In the genomic region with DNA sequence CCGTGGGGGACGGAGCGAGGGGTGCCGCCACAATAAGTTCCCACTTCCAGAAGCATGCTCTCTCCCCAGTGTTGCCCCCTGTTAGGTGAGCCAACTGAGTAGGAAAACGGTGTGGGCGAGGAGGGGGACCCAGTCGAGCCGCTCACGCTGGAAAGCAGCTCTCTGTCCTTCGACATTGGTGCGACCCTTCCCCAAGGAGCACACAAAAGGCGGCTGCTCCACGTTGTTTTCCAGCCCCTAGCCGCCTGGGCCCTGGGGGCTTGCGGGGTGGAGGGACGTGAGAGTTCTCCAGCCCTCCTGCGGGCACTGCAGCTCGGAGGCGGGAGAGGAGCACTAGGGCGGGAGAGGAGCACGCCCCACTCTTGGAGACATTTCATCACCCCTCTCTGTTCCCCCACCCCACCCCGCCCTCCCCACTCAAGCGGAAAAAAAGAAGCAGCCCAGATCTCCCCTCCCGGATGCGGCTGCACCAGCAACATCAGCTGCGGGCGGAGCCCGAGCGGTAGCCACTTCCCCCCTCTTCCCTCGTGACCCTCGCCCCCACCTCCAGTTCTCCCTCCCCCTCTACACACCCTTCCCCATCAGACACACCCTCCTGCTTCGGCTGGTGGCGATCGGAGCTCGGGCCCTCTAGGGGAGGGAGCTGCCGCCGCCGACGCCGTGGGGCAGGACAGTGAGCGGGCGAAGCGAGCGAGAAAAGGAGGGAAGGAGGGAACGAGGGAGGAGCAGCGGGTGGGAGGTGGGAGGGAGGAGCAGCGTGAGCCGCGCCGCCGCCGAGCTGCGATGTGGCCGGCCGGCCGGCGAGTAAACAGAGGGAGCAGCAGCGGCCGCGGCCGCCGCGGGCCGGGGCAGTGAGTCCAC, we compare ENCODE assay signal across 8 cellular contexts. TPM values are rescaled to one million over a fixed set of nuclear protein-coding genes. Genes with fewer than 3 reads are reported as not detected.
DNase-seq lines count a peak whose midpoint lies in the region; ATAC-seq and TF ChIP-seq lines count a peak whose summit lies in the region.

A gene (plus strand): TSS at position 755 of the 861 bp plus-strand sequence. CDS start 157 bp downstream, outside the sequence.

- 8 to 44% methylated on average over 15 to 64 of the region's 64 CpGs for WGBS in lower leg skin, 2 donors

- intact Hi-C loops in lower leg skin (cut with DNase I; ENCODE audit: low total_unique reads) = no loop called here

- TF ChIP-seq POLR2A in lower leg skin (IDR thresholded peaks at IDR 0.05) = no peak

- TF ChIP-seq CTCF in lower leg skin (IDR thresholded peaks at IDR 0.05) = no peak

- ATAC-seq in GM18907 (IDR thresholded peaks at IDR 0.05; ENCODE audit: unreplicated experiment) (peak; percentile 68), HG03139 (IDR thresholded peaks at IDR 0.05; ENCODE audit: unreplicated experiment) (peak; percentile 69)

- DNase-seq in AG08396 (ENCODE audit: low spot score) (peak; percentile 73), NCI-H526 treated with DMSO at 0.1 percent for 48 hours (lab: John Stamatoyannopoulos, UW) (peak; percentile 14), dermis blood vessel endothelial cell (peak; percentile 18), lower leg skin (ENCODE audit: low spot score in 2 of 2) (peak; percentile 65 to 95)
- DNase-seq in activated CD4-positive, alpha-beta T cell treated with anti-CD3 and anti-CD28 coated beads, Interleukin-2, amount 50 U/mL, for 4 hours = peak; percentile 68 to 77
- DNase-seq in stimulated activated CD4-positive, alpha-beta T cell treated with anti-CD3 and anti-CD28 coated beads, Interleukin-4, amount 100 ng/mL, for 24 hours = peak; percentile 79

- H3K4me3 ChIP-seq in lower leg skin (ENCODE audit: low read depth, poor library complexity, severe bottlenecking) = peak within 1 kb of the TSS; percentile 55

RNA-seq across cellular contexts. Expression of the gene that starts here (rescaled TPM):
- 0.42 and 0.51 TPM in 2 replicates for total RNA-seq in dermis blood vessel endothelial cell
- total RNA-seq in lower leg skin = 10 to 100 TPM in 1 of 4 donors, 1 to 10 TPM in 3; 3.5 to 11.1 (median 5.5) TPM

Comparison
In these comparisons a context has a peak if more than half of its experiments do, and no peak if none do; other contexts are left out.
1. Peak in every context shown above with its lines: DNase-seq, ATAC-seq and H3K4me3 ChIP-seq.
2. Peak in DNase-seq in dermis blood vessel endothelial cell; RNA of the gene not detected or under 1 TPM.
3. DNase-seq: peak in every context shown above with its lines; median percentile 80 in lower leg skin; 79 in stimulated activated CD4-positive, alpha-beta T cell treated with anti-CD3 and anti-CD28 coated beads, Interleukin-4, amount 100 ng/mL, for 24 hours; 73 in AG08396; 72 in activated CD4-positive, alpha-beta T cell treated with anti-CD3 and anti-CD28 coated beads, Interleukin-2, amount 50 U/mL, for 4 hours; 18 in dermis blood vessel endothelial cell; 14 in NCI-H526 treated with DMSO at 0.1 percent for 48 hours.